In genomic region chr12:122460641-122461040, GRCh38 we compare ENCODE assay signal across 25 cellular contexts.
"Had no signal": no experiment of that assay in that cellular context is flagged by ENCODE, and none has a peak within 500 bp of the region (broad histone marks: within the 10 kb centered on the region; RNA-seq: fewer than 3 reads in every experiment).

No MANE protein-coding gene starts in this region.

- H3K4me3 Mint-ChIP-seq: activated B cell treated with CpG ODN at 0.5 μM for 24 hours; activated CD4-positive, alpha-beta T cell treated with anti-CD3 and anti-CD28 coated beads for 36 hours; activated naive CD8-positive, alpha-beta T cell; activated T-cell treated with anti-CD3 and anti-CD28 coated beads, Interleukin-2, amount 50 U/mL, for 24 hours; activated T-helper 17 cell treated with anti-CD3 and anti-CD28 coated beads, Interleukin-2, amount 50 U/mL, for 72 hours; immature natural killer cell; naive thymus-derived CD8-positive, alpha-beta T cell; neural progenitor cell; stimulated activated memory B cell treated with anti-CD40 and anti-IgM and Interleukin-4, amounts not matched to agents 10 μg/mL and 1 μg/mL and 100 μg/mL, for 72 hours; T-helper 1 cell treated with Interleukin-12 subunit alpha and Interleukin-12 subunit beta and Interleukin-4 antibody, amounts not matched to agents 30 μg/mL and 1 μg/mL, for 36 hours had no signal

- DNase-seq: activated B cell treated with CpG ODN at 0.5 μM for 24 hours; activated CD4-positive, alpha-beta T cell treated with anti-CD3 and anti-CD28 coated beads for 36 hours; activated CD4-positive, alpha-beta T cell treated with anti-CD3 and anti-CD28 coated beads, Interleukin-2, amount 50 U/mL, for 4 hours; activated CD8-positive, alpha-beta memory T cell treated with anti-CD3 and anti-CD28 coated beads for 24 hours; activated CD8-positive, alpha-beta memory T cell treated with anti-CD3 and anti-CD28 coated beads, Interleukin-2, amount 50 U/mL, for 4 hours; activated T-cell treated with anti-CD3 and anti-CD28 coated beads, Interleukin-2, amount 50 U/mL, for 24 hours; cerebellar nuclear complex; effector CD8-positive, alpha-beta T cell; foreskin keratinocyte; immature natural killer cell; naive thymus-derived CD8-positive, alpha-beta T cell; stimulated activated CD4-positive, alpha-beta T cell treated with anti-CD3 and anti-CD28 coated beads, Interleukin-2, amount 100 ng/mL, for 24 hours; T1000 had no signal

- H3K27me3 ChIP-seq: adrenal gland, ascending aorta, foreskin keratinocyte, neural progenitor cell, upper lobe of right lung had no signal

- ATAC-seq: activated CD4-positive, alpha-beta T cell treated with anti-CD3 and anti-CD28 coated beads for 36 hours; activated T-helper 17 cell treated with anti-CD3 and anti-CD28 coated beads, Interleukin-2, amount 50 U/mL, for 72 hours; foreskin keratinocyte; left lobe of liver; naive thymus-derived CD8-positive, alpha-beta T cell; stimulated activated memory B cell treated with anti-CD40 and anti-IgM and Interleukin-4, amounts not matched to agents 10 μg/mL and 1 μg/mL and 100 μg/mL, for 72 hours; upper lobe of right lung had no signal

- H3K9me3 Mint-ChIP-seq: activated B cell treated with CpG ODN at 0.5 μM for 24 hours; activated T-cell treated with anti-CD3 and anti-CD28 coated beads, Interleukin-2, amount 50 U/mL, for 24 hours; activated T-helper 17 cell treated with anti-CD3 and anti-CD28 coated beads, Interleukin-2, amount 50 U/mL, for 72 hours; immature natural killer cell; naive thymus-derived CD8-positive, alpha-beta T cell; neural progenitor cell; stimulated activated memory B cell treated with anti-CD40 and anti-IgM and Interleukin-4, amounts not matched to agents 10 μg/mL and 1 μg/mL and 100 μg/mL, for 72 hours; T-helper 1 cell treated with Interleukin-12 subunit alpha and Interleukin-12 subunit beta and Interleukin-4 antibody, amounts not matched to agents 30 μg/mL and 1 μg/mL, for 36 hours had no signal

- H3K27me3 Mint-ChIP-seq: activated B cell treated with CpG ODN at 0.5 μM for 24 hours; activated CD4-positive, alpha-beta T cell treated with anti-CD3 and anti-CD28 coated beads for 36 hours; activated naive CD8-positive, alpha-beta T cell; activated T-cell treated with anti-CD3 and anti-CD28 coated beads, Interleukin-2, amount 50 U/mL, for 24 hours; activated T-helper 17 cell treated with anti-CD3 and anti-CD28 coated beads, Interleukin-2, amount 50 U/mL, for 72 hours; naive thymus-derived CD8-positive, alpha-beta T cell; stimulated activated memory B cell treated with anti-CD40 and anti-IgM and Interleukin-4, amounts not matched to agents 10 μg/mL and 1 μg/mL and 100 μg/mL, for 72 hours had no signal

- H3K4me3 ChIP-seq: adrenal gland, ascending aorta, lung, neural progenitor cell, prostate gland, skin epidermis, upper lobe of right lung had no signal

- H3K27ac ChIP-seq: adrenal gland, ascending aorta, neural progenitor cell, prostate gland, skin epidermis, upper lobe of right lung had no signal

- H3K9ac ChIP-seq: neural progenitor cell had no signal

- H3K36me3 ChIP-seq: adrenal gland, ascending aorta, neural progenitor cell, prostate gland, upper lobe of right lung had no signal

- H3K36me3 Mint-ChIP-seq: activated naive CD8-positive, alpha-beta T cell; immature natural killer cell; naive thymus-derived CD8-positive, alpha-beta T cell; neural progenitor cell; stimulated activated memory B cell treated with anti-CD40 and anti-IgM and Interleukin-4, amounts not matched to agents 10 μg/mL and 1 μg/mL and 100 μg/mL, for 72 hours had no signal

- H3K4me2 ChIP-seq: neural progenitor cell had no signal

- H3K4me1 Mint-ChIP-seq: activated T-helper 17 cell treated with anti-CD3 and anti-CD28 coated beads, Interleukin-2, amount 50 U/mL, for 72 hours; neural progenitor cell had no signal

- H2AFZ ChIP-seq: neural progenitor cell had no signal

- H3K27ac Mint-ChIP-seq: activated B cell treated with CpG ODN at 0.5 μM for 24 hours; activated CD4-positive, alpha-beta T cell treated with anti-CD3 and anti-CD28 coated beads for 36 hours; activated naive CD8-positive, alpha-beta T cell; activated T-cell treated with anti-CD3 and anti-CD28 coated beads, Interleukin-2, amount 50 U/mL, for 24 hours; activated T-helper 17 cell treated with anti-CD3 and anti-CD28 coated beads, Interleukin-2, amount 50 U/mL, for 72 hours; neural progenitor cell; stimulated activated memory B cell treated with anti-CD40 and anti-IgM and Interleukin-4, amounts not matched to agents 10 μg/mL and 1 μg/mL and 100 μg/mL, for 72 hours; T-helper 1 cell treated with Interleukin-12 subunit alpha and Interleukin-12 subunit beta and Interleukin-4 antibody, amounts not matched to agents 30 μg/mL and 1 μg/mL, for 36 hours had no signal

- H3K9me3 ChIP-seq: adrenal gland, ascending aorta, prostate gland, upper lobe of right lung had no signal

- H3K4me1 ChIP-seq: ascending aorta, neural progenitor cell, prostate gland, upper lobe of right lung had no signal
